9 cellular contexts compared by ENCODE assay signal in the genomic region with DNA sequence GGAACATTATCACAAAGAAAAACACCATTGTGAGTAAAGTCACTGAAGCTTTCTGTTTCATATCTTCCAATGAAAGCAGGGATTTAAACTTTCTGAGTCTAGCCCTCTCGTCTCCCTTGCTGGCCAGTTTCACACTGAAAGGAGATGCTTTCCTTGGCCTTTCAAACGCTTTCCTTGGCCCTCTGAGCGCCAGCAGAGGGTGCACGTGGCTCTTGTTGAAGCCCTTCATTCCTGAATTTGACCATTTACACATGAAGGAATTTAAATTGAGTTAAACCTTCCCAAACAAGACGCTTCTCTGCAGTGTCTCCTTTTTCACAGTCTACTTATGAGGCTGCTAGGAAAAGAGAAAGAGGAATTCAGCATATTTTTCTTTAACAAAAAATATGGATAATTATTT. TPM values are rescaled to one million over a fixed set of nuclear protein-coding genes. Genes with fewer than 3 reads are reported as not detected.
DNase-seq lines count a peak whose midpoint lies in the region; ATAC-seq and TF ChIP-seq lines count a peak whose summit lies in the region.
"Had no signal": no experiment of that assay in that cellular context is flagged by ENCODE, and none has a peak within 500 bp of the region (broad histone marks: within the 10 kb centered on the region; RNA-seq: fewer than 3 reads in every experiment).

No MANE protein-coding gene starts in this region.

- no peaks in the 10 kb centered on the region for H3K36me3 Mint-ChIP-seq in activated CD4-positive, alpha-beta T cell treated with anti-CD3 and anti-CD28 coated beads, Interleukin-2, amount 10 ng/mL, durations not matched to agents 24 days and 14 days (ENCODE audit: low read depth)

- no peak overlapping the region for H3K27ac ChIP-seq in PC-9
- H3K27ac ChIP-seq in spleen = peak overlapping the region in 7 of 8 donors; percentile 48 to 77 (median 61)

- intact Hi-C loops in activated CD4-positive, alpha-beta T cell treated with anti-CD3 and anti-CD28 coated beads, Interleukin-2, amount 10 ng/mL, durations not matched to agents 24 days and 14 days (cut with micrococcal nuclease) = no loop called here
- intact Hi-C loops in PC-9 (cut with micrococcal nuclease; ENCODE audit: unreplicated experiment) = no loop called here
- intact Hi-C loops in spleen (cut with DNase I; ENCODE audit: low total_unique reads) = no loop called here

- ATAC-seq in GM19351 (IDR thresholded peaks at IDR 0.05; ENCODE audit: unreplicated experiment) (no peak), GM18520 (IDR thresholded peaks at IDR 0.05; ENCODE audit: unreplicated experiment) (no peak), GM19397 (IDR thresholded peaks at IDR 0.05; ENCODE audit: unreplicated experiment) (no peak)

- no peaks in the 10 kb centered on the region for H3K27me3 Mint-ChIP-seq in activated CD4-positive, alpha-beta T cell treated with anti-CD3 and anti-CD28 coated beads, Interleukin-2, amount 10 ng/mL, durations not matched to agents 24 days and 14 days

- H3K27me3 ChIP-seq in PC-9 (ENCODE audit: insufficient read depth, low read depth) (peaks cover 69% of the 10 kb centered on the region), spleen (replicated peaks in 1 of 7) (peaks cover 0 to 13% (median 0%) of the 10 kb centered on the region in 7 donors)

- H4K20me1 ChIP-seq in PC-9 (ENCODE audit: insufficient read depth) = no peaks in the 10 kb centered on the region

- H3K9me3 ChIP-seq in PC-9 (ENCODE audit: insufficient read depth, low read depth) = no peaks in the 10 kb centered on the region
- H3K9me3 ChIP-seq in spleen = no peaks in the 10 kb centered on the region

- CTCF ChIA-PET in PC-9 (lab: Charles Lee) = no interaction called here

- H3K9me2 ChIP-seq in PC-9 (ENCODE audit: insufficient read depth) = no peaks in the 10 kb centered on the region

- H3K4me1 ChIP-seq in PC-9 (replicated peaks; ENCODE audit: insufficient read depth) = no peaks in the 10 kb centered on the region
- H3K4me1 ChIP-seq in spleen = peaks cover 3 to 62% (median 24%) of the 10 kb centered on the region in 6 donors

- H3K4me1 Mint-ChIP-seq in activated CD4-positive, alpha-beta T cell treated with anti-CD3 and anti-CD28 coated beads, Interleukin-2, amount 10 ng/mL, durations not matched to agents 24 days and 14 days = peaks cover 33% of the 10 kb centered on the region

- no peak overlapping the region for H2AFZ ChIP-seq in PC-9

- 39 to 53% (median 44%) methylated on average over 5 of the region's 5 CpGs for WGBS in spleen, 5 donors

- H3K9me3 Mint-ChIP-seq in activated CD4-positive, alpha-beta T cell treated with anti-CD3 and anti-CD28 coated beads, Interleukin-2, amount 10 ng/mL, durations not matched to agents 24 days and 14 days = no peaks in the 10 kb centered on the region

- H3K4me3 ChIP-seq in PC-9 (no peak overlapping the region), foreskin fibroblast (ENCODE audit: low read depth in 1 of 2, low read length in 2 of 2) (no peak overlapping the region), spleen (no peak overlapping the region)

- H3K79me2 ChIP-seq in PC-9 (ENCODE audit: low read depth) = no peaks in the 10 kb centered on the region

- TF ChIP-seq POLR2A in spleen (IDR thresholded peaks at IDR 0.05) = no peak

- POLR2A ChIA-PET in PC-9 (lab: Charles Lee; ENCODE audit: unreplicated experiment) = no interaction called here

- no peak overlapping the region for H3K4me2 ChIP-seq in PC-9

- no peak overlapping the region for H3K4me3 Mint-ChIP-seq in activated CD4-positive, alpha-beta T cell treated with anti-CD3 and anti-CD28 coated beads, Interleukin-2, amount 10 ng/mL, durations not matched to agents 24 days and 14 days

- BruUV-seq in PC-9 (replicated peaks; lab: Mats Ljungman, UMichigan) = no TSS peak

- H3K36me3 ChIP-seq in PC-9 (ENCODE audit: low read depth) = no peaks in the 10 kb centered on the region
- peaks cover 0 to 24% (median 5%) of the 10 kb centered on the region in 6 donors for H3K36me3 ChIP-seq in spleen

- peak overlapping the region; percentile 15 for H3K27ac Mint-ChIP-seq in activated CD4-positive, alpha-beta T cell treated with anti-CD3 and anti-CD28 coated beads, Interleukin-2, amount 10 ng/mL, durations not matched to agents 24 days and 14 days

- DNase-seq in activated CD4-positive, alpha-beta T cell treated with anti-CD3 and anti-CD28 coated beads, Interleukin-2, amount 10 ng/mL, durations not matched to agents 24 days and 14 days = no peak
- no peak for DNase-seq in activated CD4-positive, alpha-beta T cell treated with anti-CD3 and anti-CD28 coated beads for 4 hours
- DNase-seq in PC-9 (peak in 1 of 2 experiments; percentile 8), foreskin fibroblast (peak; percentile 47 to 76), spleen (no peak)

- TF ChIP-seq CTCF in PC-9 (conservative IDR thresholded peaks at IDR 0.05) (peak; percentile 46; the same call in 1 of the 2 replicates), foreskin fibroblast (IDR thresholded peaks at IDR 0.05; ENCODE audit: low read depth, low read length) (peak; percentile 56), spleen (IDR thresholded peaks at IDR 0.05 in 8 of 11, conservative IDR thresholded peaks at IDR 0.05 in 3 of 11) (peak in 1 of 11 experiments; percentile 16)

- no peaks in the 10 kb centered on the region for H3F3A ChIP-seq in PC-9 (ENCODE audit: insufficient read depth, low read depth)

RNA-seq across cellular contexts. Expression of a gene that starts 21.5 kb away (rescaled TPM):
- not detected in 2 replicates for total RNA-seq in activated CD4-positive, alpha-beta T cell treated with anti-CD3 and anti-CD28 coated beads, Interleukin-2, amount 10 ng/mL, durations not matched to agents 24 days and 14 days
- total RNA-seq in PC-9 (2021) (not detected in 2 replicates), spleen (100 to 1,000 TPM; 131 to 324 (median 200) TPM)
- 100 to 1,000 TPM; 222 to 265 (median 236) TPM for polyA plus RNA-seq in spleen
- total RNA-seq: activated CD8-positive, alpha-beta memory T cell treated with anti-CD3 and anti-CD28 coated beads for 36 hours had no signal

Comparison
In these comparisons a context has a peak if more than half of its experiments do, and no peak if none do; other contexts are left out.
1. DNase-seq: peak in foreskin fibroblast (2 of 2); none in activated CD4-positive, alpha-beta T cell treated with anti-CD3 and anti-CD28 coated beads, Interleukin-2, amount 10 ng/mL, durations not matched to agents 24 days and 14 days (single experiment), activated CD4-positive, alpha-beta T cell treated with anti-CD3 and anti-CD28 coated beads for 4 hours (0 of 2) and spleen (single experiment).
2. RNA of a gene that starts 21.5 kb away (total RNA-seq): 131 to 324 TPM in spleen; not detected in PC-9 and not detected in activated CD4-positive, alpha-beta T cell treated with anti-CD3 and anti-CD28 coated beads, Interleukin-2, amount 10 ng/mL, durations not matched to agents 24 days and 14 days; every median in the first group is over 10 times any median in the second.